8 cellular contexts compared by ENCODE assay signal in genomic region chr6:24666097-24666615, GRCh38. TPM values are rescaled to one million over a fixed set of nuclear protein-coding genes. Genes with fewer than 3 reads are reported as not detected.
A peak's percentile ranks its signal among the peaks of the same experiment; 100 is the strongest.
DNase-seq lines count a peak whose midpoint lies in the region; ATAC-seq, FAIRE-seq and TF ChIP-seq lines count a peak whose summit lies in the region.

No MANE protein-coding gene starts in this region.

- peaks cover 65% of the 10 kb centered on the region for H3K36me3 ChIP-seq in BLaER1
- H3K36me3 ChIP-seq in HepG2 (replicated peaks in 1 of 2; ENCODE audit: control insufficient read depth in 1 of 2, insufficient read depth in 2 of 2, low read length in 2 of 2) = peaks cover 2 to 10% of the 10 kb centered on the region in 2 experiments; a peak in 2 of 5 replicates

- DNase-seq in SW480 (ENCODE audit: low spot score) (peak; percentile 41), coronary artery (ENCODE audit: low spot score) (peak; percentile 75), HepG2 (ENCODE audit: low spot score) (no peak), D721Med (ENCODE audit: insufficient read length, low spot score) (no peak)
- peak; percentile 19 for DNase-seq in stimulated activated CD8-positive, alpha-beta memory T cell treated with anti-CD3 and anti-CD28 coated beads, Interleukin-4, amount 100 ng/mL, for 24 hours (ENCODE audit: low read depth)

- H4K20me1 ChIP-seq in BLaER1 (peaks cover 13% of the 10 kb centered on the region; the same call in 1 of the 2 replicates), HepG2 (ENCODE audit: insufficient read depth, low read length) (0 out of 2 replicates have a peak, but pooled peaks cover 4% of the 10 kb centered on the region)

- H3K79me2 ChIP-seq in HepG2 (ENCODE audit: insufficient read depth, low read length) = peaks cover 40% of the 10 kb centered on the region

- POLR2A ChIA-PET in HepG2 (lab: Yijun Ruan, JAX) = interaction anchor here (0.7 to 3.1 kb wide), 20 partner anchors 11 to 263 kb away, joined by 3 to 22 read pairs (median 5); partner anchors contain the start of genes ALDH5A1, C6orf62, GMNN and KIAA0319

- H3K4me2 ChIP-seq in BLaER1 = peak overlapping the region; percentile 90
- H3K4me2 ChIP-seq in HepG2 (ENCODE audit: low read depth, low read length) = peak overlapping the region; percentile 78

- H3K27me3 ChIP-seq in BLaER1 (no peaks in the 10 kb centered on the region), HepG2 (ENCODE audit: control insufficient read depth in 1 of 2, insufficient read depth in 2 of 2, low read length in 2 of 2) (no peaks in the 10 kb centered on the region; a peak in 1 of 5 replicates)

- ATAC-seq in GM19023 (IDR thresholded peaks at IDR 0.05; ENCODE audit: unreplicated experiment) = peak; percentile 41
- peak; percentile 48 for ATAC-seq in HG03175 (IDR thresholded peaks at IDR 0.05; ENCODE audit: unreplicated experiment)
- peak; percentile 71 for ATAC-seq in HepG2

- TF ChIP-seq EP300 in HepG2 (IDR thresholded peaks at IDR 0.05; ENCODE audit: low read depth in 2 of 2, low read length in 2 of 2) = no peak
- TF ChIP-seq EP300 in HepG2 (CRISPR knock-in tag; IDR thresholded peaks at IDR 0.05; ENCODE audit: borderline replicate concordance) = no peak

- peak overlapping the region; percentile 95 for H3K9ac ChIP-seq in BLaER1
- H3K9ac ChIP-seq in HepG2 (ENCODE audit: insufficient read depth, low read depth, low read length) = peak overlapping the region; percentile 88

- H2AFZ ChIP-seq in HepG2 (ENCODE audit: low read length) = peak overlapping the region; percentile 38

- CTCF ChIA-PET in HepG2 (lab: Yijun Ruan, JAX; ENCODE audit: low intra/inter-chr PET ratio, low total read pairs) = no interaction called here

- intact Hi-C loops in HepG2 (cut with micrococcal nuclease; ENCODE audit: unreplicated experiment) = loop anchor here (2.0 to 5.0 kb wide), 3 partner anchors 29 to 169 kb away; no protein-coding TSS in a partner anchor

- in situ Hi-C loops in HepG2 (cut with HindIII; ENCODE audit: extremely low pct_ligation_motif_present, low pct_unique_long_range_greater_than_20kb) = no loop called here

- H3K4me3 ChIP-seq in BLaER1 (peak overlapping the region; percentile 95), coronary artery (peak overlapping the region; percentile 88), HepG2 (replicated peaks in 1 of 3; ENCODE audit: insufficient read depth in 1 of 3, low read depth in 2 of 3, low read length in 3 of 3) (peak overlapping the region; percentile 82 to 95 (median 83))

- no peak for TF ChIP-seq RAD21 in HepG2 (CRISPR knock-in tag; IDR thresholded peaks at IDR 0.05)

- BruUV-seq in HepG2 (replicated peaks; lab: Mats Ljungman, UMichigan) = TSS peak; percentile 60

- FAIRE-seq in HepG2 (lab: Jason Lieb, UNC) (no peak), D721Med (lab: Jason Lieb, UNC) (no peak)

- H3K4me1 ChIP-seq in BLaER1 (peaks cover 34% of the 10 kb centered on the region), HepG2 (ENCODE audit: insufficient read depth, low read length) (peaks cover 64% of the 10 kb centered on the region)

- TF ChIP-seq CTCF in coronary artery (IDR thresholded peaks at IDR 0.05) (no peak), HepG2 (CRISPR knock-in tag; IDR thresholded peaks at IDR 0.05) (no peak), D721Med (IDR thresholded peaks at IDR 0.05; ENCODE audit: insufficient read depth, missing control alignments) (no peak)

- under 1% methylated on average over 26 of the region's 26 CpGs for WGBS in HepG2 (ENCODE audit: low lambda C conversion rate)

- no peak for TF ChIP-seq POLR2A in HepG2 (IDR thresholded peaks at IDR 0.05; ENCODE audit: insufficient read depth in 1 of 2, low read depth in 2 of 2, low read length in 2 of 2)

- H3K27ac ChIP-seq in BLaER1 = peak overlapping the region; percentile 91
- peak overlapping the region; percentile 86 to 95 for H3K27ac ChIP-seq in coronary artery
- peak overlapping the region; percentile 95 for H3K27ac ChIP-seq in HepG2 (ENCODE audit: extremely low read length, insufficient read depth, low read length)

- H3K9me3 ChIP-seq in BLaER1 (peaks cover 30% of the 10 kb centered on the region), HepG2 (ENCODE audit: low read length) (peaks cover 10% of the 10 kb centered on the region)

RNA-seq across cellular contexts. Expression of gene TDP2, which starts 0.5 kb away (rescaled TPM):
- total RNA-seq in HepG2 (2016; rRNA removed; fragmentation: Illumina TruSeq; extraction: Trizol) = 42.6 and 73.1 TPM in 2 replicates
- 10.2 and 10.8 TPM in 2 replicates for total RNA-seq in HepG2 (2016; cell fraction: cytosol; rRNA removed; fragmentation: Illumina TruSeq; extraction: Trizol; ENCODE audit: low read depth)
- 42.3 and 70.9 TPM in 2 replicates for total RNA-seq in HepG2 (2016; cell fraction: insoluble cytoplasmic fraction; rRNA removed; fragmentation: Illumina TruSeq; extraction: Trizol)
- 31.3 and 32.0 TPM in 2 replicates for total RNA-seq in HepG2 (2016; cell fraction: membrane; rRNA removed; fragmentation: Illumina TruSeq; extraction: Trizol)
- 42.3 and 44.0 TPM in 2 replicates for total RNA-seq in HepG2 (2016; cell fraction: nucleus; rRNA removed; fragmentation: Illumina TruSeq; extraction: Trizol)
- 28.5 and 30.5 TPM in 2 replicates for polyA plus RNA-seq in HepG2 (2011; rRNA removed)
- polyA plus RNA-seq in HepG2 (2011; cell fraction: cytosol; rRNA removed) = 15.3 and 20.6 TPM in 2 replicates
- polyA plus RNA-seq in HepG2 (2011; cell fraction: nucleus; rRNA removed) = 22.8 and 29.8 TPM in 2 replicates
- polyA plus RNA-seq in HepG2 (2012) = 41.8 and 51.0 TPM in 2 replicates
- polyA plus RNA-seq in HepG2 (2016; cell fraction: cytosol; fragmentation: Illumina TruSeq; extraction: Trizol; ENCODE audit: low read depth) = 10.0 and 11.4 TPM in 2 replicates
- 109 and 114 TPM in 2 replicates for polyA plus RNA-seq in HepG2 (2016; cell fraction: insoluble cytoplasmic fraction; fragmentation: Illumina TruSeq; extraction: Trizol; ENCODE audit: low read depth)
- 29.1 and 29.5 TPM in 2 replicates for polyA plus RNA-seq in HepG2 (2016; cell fraction: membrane; fragmentation: Illumina TruSeq; extraction: Trizol; ENCODE audit: low read depth)
- polyA plus RNA-seq in HepG2 (2016; cell fraction: nucleus; fragmentation: Illumina TruSeq; extraction: Trizol; ENCODE audit: insufficient read depth, low read depth) = 64.6 and 67.4 TPM in 2 replicates
- 12.8 and 18.3 TPM in 2 replicates for polyA minus RNA-seq in HepG2 (2011; rRNA and poly(A)+ RNA removed; ENCODE audit: low replicate concordance)
- polyA minus RNA-seq in HepG2 (2011; cell fraction: cytosol; rRNA and poly(A)+ RNA removed) = 12.9 and 13.3 TPM in 2 replicates
- 50.3 and 64.9 TPM in 2 replicates for polyA minus RNA-seq in HepG2 (2011; cell fraction: nucleus; rRNA and poly(A)+ RNA removed)

RNA-seq across cellular contexts. Expression of gene ACOT13, which starts 0.7 kb away (rescaled TPM):
- 31.5 and 50.9 TPM in 2 replicates for total RNA-seq in HepG2 (2016; rRNA removed; fragmentation: Illumina TruSeq; extraction: Trizol)
- total RNA-seq in HepG2 (2016; cell fraction: cytosol; rRNA removed; fragmentation: Illumina TruSeq; extraction: Trizol; ENCODE audit: low read depth) = 6.6 and 8.6 TPM in 2 replicates
- total RNA-seq in HepG2 (2016; cell fraction: insoluble cytoplasmic fraction; rRNA removed; fragmentation: Illumina TruSeq; extraction: Trizol) = 33.5 and 52.4 TPM in 2 replicates
- total RNA-seq in HepG2 (2016; cell fraction: membrane; rRNA removed; fragmentation: Illumina TruSeq; extraction: Trizol) = 15.3 and 16.7 TPM in 2 replicates
- total RNA-seq in HepG2 (2016; cell fraction: nucleus; rRNA removed; fragmentation: Illumina TruSeq; extraction: Trizol) = 8.2 and 8.5 TPM in 2 replicates
- 37.5 and 45.1 TPM in 2 replicates for polyA plus RNA-seq in HepG2 (2011; rRNA removed)
- 15.1 and 22.8 TPM in 2 replicates for polyA plus RNA-seq in HepG2 (2011; cell fraction: cytosol; rRNA removed)
- polyA plus RNA-seq in HepG2 (2011; cell fraction: nucleus; rRNA removed) = 6.6 and 7.0 TPM in 2 replicates
- polyA plus RNA-seq in HepG2 (2012) = 33.4 and 56.4 TPM in 2 replicates
- polyA plus RNA-seq in HepG2 (2016; cell fraction: cytosol; fragmentation: Illumina TruSeq; extraction: Trizol; ENCODE audit: low read depth) = 13.4 and 16.5 TPM in 2 replicates
- 53.6 and 58.5 TPM in 2 replicates for polyA plus RNA-seq in HepG2 (2016; cell fraction: insoluble cytoplasmic fraction; fragmentation: Illumina TruSeq; extraction: Trizol; ENCODE audit: low read depth)
- 16.5 and 18.7 TPM in 2 replicates for polyA plus RNA-seq in HepG2 (2016; cell fraction: membrane; fragmentation: Illumina TruSeq; extraction: Trizol; ENCODE audit: low read depth)
- polyA plus RNA-seq in HepG2 (2016; cell fraction: nucleus; fragmentation: Illumina TruSeq; extraction: Trizol; ENCODE audit: insufficient read depth, low read depth) = 21.0 and 21.1 TPM in 2 replicates
- polyA minus RNA-seq in HepG2 (2011; rRNA and poly(A)+ RNA removed; ENCODE audit: low replicate concordance) = 3.0 and 5.1 TPM in 2 replicates
- polyA minus RNA-seq in HepG2 (2011; cell fraction: cytosol; rRNA and poly(A)+ RNA removed) = 6.4 and 9.3 TPM in 2 replicates
- polyA minus RNA-seq in HepG2 (2011; cell fraction: nucleus; rRNA and poly(A)+ RNA removed) = 4.5 and 6.3 TPM in 2 replicates

RNA-seq across cellular contexts. Expression of gene KIAA0319, which starts 20.2 kb away (rescaled TPM):
- not detected in 2 replicates for total RNA-seq in HepG2 (2016; rRNA removed; fragmentation: Illumina TruSeq; extraction: Trizol)
- not detected in 2 replicates for total RNA-seq in HepG2 (2016; cell fraction: cytosol; rRNA removed; fragmentation: Illumina TruSeq; extraction: Trizol; ENCODE audit: low read depth)
- total RNA-seq in HepG2 (2016; cell fraction: insoluble cytoplasmic fraction; rRNA removed; fragmentation: Illumina TruSeq; extraction: Trizol) = 0.02 TPM in 1 of 2 replicates, not detected in the other
- total RNA-seq in HepG2 (2016; cell fraction: membrane; rRNA removed; fragmentation: Illumina TruSeq; extraction: Trizol) = 0.03 TPM in 1 of 2 replicates, not detected in the other
- not detected in 2 replicates for total RNA-seq in HepG2 (2016; cell fraction: nucleus; rRNA removed; fragmentation: Illumina TruSeq; extraction: Trizol)
- 0.01 TPM in 1 of 2 replicates, not detected in the other for polyA plus RNA-seq in HepG2 (2011; rRNA removed)
- polyA plus RNA-seq in HepG2 (2011; cell fraction: cytosol; rRNA removed) = 0.01 TPM in 2 replicates
- 0.03 TPM in 2 replicates for polyA plus RNA-seq in HepG2 (2011; cell fraction: nucleus; rRNA removed)
- polyA plus RNA-seq in HepG2 (2012) = 0.04 TPM in 1 of 2 replicates, not detected in the other
- not detected in 2 replicates for polyA plus RNA-seq in HepG2 (2016; cell fraction: cytosol; fragmentation: Illumina TruSeq; extraction: Trizol; ENCODE audit: low read depth)
- not detected in 2 replicates for polyA plus RNA-seq in HepG2 (2016; cell fraction: insoluble cytoplasmic fraction; fragmentation: Illumina TruSeq; extraction: Trizol; ENCODE audit: low read depth)
- polyA plus RNA-seq in HepG2 (2016; cell fraction: membrane; fragmentation: Illumina TruSeq; extraction: Trizol; ENCODE audit: low read depth) = not detected in 2 replicates
- polyA plus RNA-seq in HepG2 (2016; cell fraction: nucleus; fragmentation: Illumina TruSeq; extraction: Trizol; ENCODE audit: insufficient read depth, low read depth) = not detected in 2 replicates
- 0.12 and 7.9 TPM in 2 replicates for polyA minus RNA-seq in HepG2 (2011; rRNA and poly(A)+ RNA removed; ENCODE audit: low replicate concordance)
- not detected in 2 replicates for polyA minus RNA-seq in HepG2 (2011; cell fraction: cytosol; rRNA and poly(A)+ RNA removed)
- polyA minus RNA-seq in HepG2 (2011; cell fraction: nucleus; rRNA and poly(A)+ RNA removed) = 0.13 TPM in 1 of 2 replicates, not detected in the other

RNA-seq across cellular contexts. Expression of gene C6orf62, which starts 52.8 kb away (rescaled TPM):
- 90.4 and 135 TPM in 2 replicates for total RNA-seq in HepG2 (2016; rRNA removed; fragmentation: Illumina TruSeq; extraction: Trizol)
- 24.8 and 26.7 TPM in 2 replicates for total RNA-seq in HepG2 (2016; cell fraction: cytosol; rRNA removed; fragmentation: Illumina TruSeq; extraction: Trizol; ENCODE audit: low read depth)
- 89.3 and 123 TPM in 2 replicates for total RNA-seq in HepG2 (2016; cell fraction: insoluble cytoplasmic fraction; rRNA removed; fragmentation: Illumina TruSeq; extraction: Trizol)
- 130 and 133 TPM in 2 replicates for total RNA-seq in HepG2 (2016; cell fraction: membrane; rRNA removed; fragmentation: Illumina TruSeq; extraction: Trizol)
- total RNA-seq in HepG2 (2016; cell fraction: nucleus; rRNA removed; fragmentation: Illumina TruSeq; extraction: Trizol) = 66.3 and 75.0 TPM in 2 replicates
- 54.8 and 55.6 TPM in 2 replicates for polyA plus RNA-seq in HepG2 (2011; rRNA removed)
- polyA plus RNA-seq in HepG2 (2011; cell fraction: cytosol; rRNA removed) = 18.8 and 39.1 TPM in 2 replicates
- 24.8 and 28.1 TPM in 2 replicates for polyA plus RNA-seq in HepG2 (2011; cell fraction: nucleus; rRNA removed)
- 49.0 and 57.3 TPM in 2 replicates for polyA plus RNA-seq in HepG2 (2012)
- 13.5 and 14.0 TPM in 2 replicates for polyA plus RNA-seq in HepG2 (2016; cell fraction: cytosol; fragmentation: Illumina TruSeq; extraction: Trizol; ENCODE audit: low read depth)
- 91.3 and 99.8 TPM in 2 replicates for polyA plus RNA-seq in HepG2 (2016; cell fraction: insoluble cytoplasmic fraction; fragmentation: Illumina TruSeq; extraction: Trizol; ENCODE audit: low read depth)
- polyA plus RNA-seq in HepG2 (2016; cell fraction: membrane; fragmentation: Illumina TruSeq; extraction: Trizol; ENCODE audit: low read depth) = 58.3 and 65.2 TPM in 2 replicates
- 80.5 and 88.9 TPM in 2 replicates for polyA plus RNA-seq in HepG2 (2016; cell fraction: nucleus; fragmentation: Illumina TruSeq; extraction: Trizol; ENCODE audit: insufficient read depth, low read depth)
- polyA minus RNA-seq in HepG2 (2011; rRNA and poly(A)+ RNA removed; ENCODE audit: low replicate concordance) = 48.0 and 61.4 TPM in 2 replicates
- polyA minus RNA-seq in HepG2 (2011; cell fraction: cytosol; rRNA and poly(A)+ RNA removed) = 47.3 and 69.6 TPM in 2 replicates
- polyA minus RNA-seq in HepG2 (2011; cell fraction: nucleus; rRNA and poly(A)+ RNA removed) = 76.8 and 83.0 TPM in 2 replicates

Comparison
In these comparisons a context has a peak if more than half of its experiments do, and no peak if none do; other contexts are left out.
1. DNase-seq: peak in SW480 (single experiment), coronary artery (single experiment) and stimulated activated CD8-positive, alpha-beta memory T cell treated with anti-CD3 and anti-CD28 coated beads, Interleukin-4, amount 100 ng/mL, for 24 hours (single experiment); none in HepG2 (single experiment) and D721Med (single experiment).
2. Peak in every context shown above with its lines, with median percentiles within 50 percentile points of each other: H3K27ac ChIP-seq, H3K4me3 ChIP-seq and ATAC-seq.